Comparison of ENCODE assay signal across 23 cellular contexts in the genomic region with DNA sequence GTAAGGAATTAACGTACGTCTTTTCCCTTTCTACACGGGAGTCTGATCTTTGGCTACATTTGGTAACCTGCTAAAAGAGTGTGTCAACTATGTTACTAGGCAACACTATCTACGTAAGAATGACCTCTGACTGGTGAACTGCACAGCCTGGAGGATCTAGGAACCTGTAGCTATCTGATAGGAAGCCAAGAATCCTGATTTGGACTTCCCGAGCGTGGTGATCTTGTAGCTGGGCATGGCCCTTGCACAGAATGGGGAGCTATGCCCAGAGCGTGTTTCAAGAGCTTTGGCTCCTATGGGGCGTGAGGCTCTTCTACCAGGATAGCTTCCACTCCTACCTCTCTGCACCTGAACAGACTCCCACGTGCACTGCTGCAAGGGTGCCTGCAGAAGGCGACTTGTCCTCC.
DNase-seq lines count a peak whose midpoint lies in the region; ATAC-seq and TF ChIP-seq lines count a peak whose summit lies in the region.
"Had no signal": no experiment of that assay in that cellular context is flagged by ENCODE, and none has a peak within 500 bp of the region (broad histone marks: within the 10 kb centered on the region; RNA-seq: fewer than 3 reads in every experiment).

No MANE protein-coding gene starts in this region.

- peaks cover 32% of the 10 kb centered on the region for H3K4me1 Mint-ChIP-seq in WTC11
- peaks cover 71 to 87% of the 10 kb centered on the region in 2 donors for H3K4me1 Mint-ChIP-seq in immature natural killer cell
- H3K4me1 Mint-ChIP-seq in osteocyte (ENCODE audit: unreplicated experiment), result peaks cover 36% of the 10 kb centered on the region
- peaks cover 18% of the 10 kb centered on the region for H3K4me1 Mint-ChIP-seq in endothelial cell (ENCODE audit: unreplicated experiment)
- H3K4me1 Mint-ChIP-seq in endodermal cell, result peaks cover 11% of the 10 kb centered on the region
- H3K4me1 Mint-ChIP-seq: brain had no signal

- H3K27me3 ChIP-seq in endodermal cell (ENCODE audit: control insufficient read depth, insufficient read depth, low read length, poor library complexity, severe bottlenecking), result no peaks in the 10 kb centered on the region
- H3K27me3 ChIP-seq: transverse colon had no signal

- ATAC-seq in WTC11 (peak; percentile 70), GM19395 (IDR thresholded peaks at IDR 0.05; ENCODE audit: unreplicated experiment) (no peak)
- ATAC-seq: activated CD8-positive, alpha-beta memory T cell treated with anti-CD3 and anti-CD28 coated beads, Interleukin-2, amount 10 ng/mL, durations not matched to agents 7 days and 5 days; GM12878; naive thymus-derived CD8-positive, alpha-beta T cell; stimulated activated naive CD8-positive, alpha-beta T cell treated with anti-CD3 and anti-CD28 coated beads, Interleukin-15, Interleukin-2, amounts not matched to agents 100 U/mL and 50 U/mL, for 24 hours had no signal

- H3K4me3 Mint-ChIP-seq in WTC11 (peak overlapping the region; percentile 6; the same call in 1 of the 2 replicates), immature natural killer cell (no peak overlapping the region), osteocyte (ENCODE audit: unreplicated experiment) (no peak overlapping the region), endothelial cell (ENCODE audit: unreplicated experiment) (no peak overlapping the region), endodermal cell (no peak overlapping the region)
- H3K4me3 Mint-ChIP-seq: activated CD8-positive, alpha-beta memory T cell treated with anti-CD3 and anti-CD28 coated beads, Interleukin-2, amount 10 ng/mL, durations not matched to agents 7 days and 5 days; activated naive CD8-positive, alpha-beta T cell treated with anti-CD3 and anti-CD28 coated beads for 36 hours; brain; CD4-positive, CD25-positive, alpha-beta regulatory T cell; naive thymus-derived CD8-positive, alpha-beta T cell had no signal

- H3K27ac Mint-ChIP-seq in WTC11 (peak overlapping the region; percentile 95), immature natural killer cell (peak overlapping the region; percentile 4 to 68 (median 28)), osteocyte (ENCODE audit: unreplicated experiment) (peak overlapping the region; percentile 39), endothelial cell (ENCODE audit: unreplicated experiment) (no peak overlapping the region), endodermal cell (no peak overlapping the region)
- H3K27ac Mint-ChIP-seq: activated CD8-positive, alpha-beta memory T cell treated with anti-CD3 and anti-CD28 coated beads, Interleukin-2, amount 10 ng/mL, durations not matched to agents 7 days and 5 days; activated naive CD8-positive, alpha-beta T cell treated with anti-CD3 and anti-CD28 coated beads for 36 hours; brain; naive thymus-derived CD8-positive, alpha-beta T cell had no signal

- WGBS in endodermal cell (ENCODE audit: insufficient coverage in 1 of 2, insufficient read length in 1 of 2), 2 experiments, result 89 to 92% methylated on average over 9 to 10 of the region's 10 CpGs

- H3K27ac ChIP-seq in HEK293 (ENCODE audit: extremely low read depth, low read depth, low read length), result no peak overlapping the region
- H3K27ac ChIP-seq in endodermal cell (ENCODE audit: low read depth, low read length), result no peak overlapping the region
- H3K27ac ChIP-seq: coronary artery had no signal

- CTCF ChIA-PET in HEK293 (lab: Yijun Ruan, JAX), result interaction anchor here (0.6 kb wide), 1 partner anchor 85 kb away, joined by 3 read pairs; no protein-coding TSS in a partner anchor
- CTCF ChIA-PET in WTC11 (lab: Charles Lee), result interaction anchor here (1.1 to 1.9 kb wide), 4 partner anchors 55 to 701 kb away, joined by 3 to 8 read pairs (median 4); no protein-coding TSS in a partner anchor

- H3K4me3 ChIP-seq in HEK293 (ENCODE audit: low read depth, low read length) (no peak overlapping the region), endodermal cell (ENCODE audit: low read length) (no peak overlapping the region)
- H3K4me3 ChIP-seq: coronary artery, GM12878, transverse colon had no signal

- no peak for DNase-seq in WTC11 (ENCODE audit: low spot score)
- no peak for DNase-seq in immature natural killer cell
- no peak for DNase-seq in osteocyte (ENCODE audit: extremely low spot score, unreplicated experiment)
- DNase-seq in NAMALWA (ENCODE audit: low spot score), result no peak
- DNase-seq in endothelial cell (ENCODE audit: low spot score), result no peak
- no peak for DNase-seq in endodermal cell
- DNase-seq: activated CD8-positive, alpha-beta memory T cell treated with anti-CD3 and anti-CD28 coated beads, Interleukin-2, amount 10 ng/mL, durations not matched to agents 7 days and 5 days; activated naive CD8-positive, alpha-beta T cell treated with anti-CD3 and anti-CD28 coated beads for 36 hours; DMS79; H7; naive thymus-derived CD8-positive, alpha-beta T cell; NCI-H1417 treated with DMSO at 0.1 percent for 48 hours; NCI-H2171; NCI-H524 treated with DMSO at 0.1 percent for 48 hours; stimulated activated CD4-positive, alpha-beta T cell treated with anti-CD3 and anti-CD28 coated beads, Interleukin-2, amount 100 ng/mL, for 48 hours; stimulated activated naive CD8-positive, alpha-beta T cell treated with anti-CD3 and anti-CD28 coated beads, Interleukin-15, Interleukin-2, amounts not matched to agents 100 U/mL and 50 U/mL, for 24 hours; transverse colon had no signal

- no peak overlapping the region for H3K9ac ChIP-seq in endodermal cell (ENCODE audit: extremely low read depth, low read length, poor library complexity, severe bottlenecking)

- TF ChIP-seq CTCF in HEK293 (tag by site-specific recombination; IDR thresholded peaks at IDR 0.05) (no peak), WTC11 (IDR thresholded peaks at IDR 0.05) (no peak), osteocyte (IDR thresholded peaks at IDR 0.05) (no peak), endothelial cell (IDR thresholded peaks at IDR 0.05; ENCODE audit: unreplicated experiment) (no peak), endodermal cell (conservative IDR thresholded peaks at IDR 0.05) (no peak)

- POLR2A ChIA-PET in HEK293 (lab: Yijun Ruan, JAX), result no interaction called here
- POLR2A ChIA-PET in WTC11 (lab: Charles Lee), result no interaction called here

- H3K36me3 Mint-ChIP-seq in WTC11 (0 out of 2 replicates have a peak, but pooled peaks cover 3% of the 10 kb centered on the region), immature natural killer cell (peaks cover 0 to 20% (median 17%) of the 10 kb centered on the region in 3 donors), osteocyte (ENCODE audit: unreplicated experiment) (peaks cover 9% of the 10 kb centered on the region), endothelial cell (ENCODE audit: low read depth, unreplicated experiment) (no peaks in the 10 kb centered on the region), endodermal cell (ENCODE audit: low read depth) (peaks cover 11% of the 10 kb centered on the region)
- H3K36me3 Mint-ChIP-seq: activated CD8-positive, alpha-beta memory T cell treated with anti-CD3 and anti-CD28 coated beads, Interleukin-2, amount 10 ng/mL, durations not matched to agents 7 days and 5 days had no signal

- peaks cover 0 to 4% of the 10 kb centered on the region in 2 experiments; a peak in 1 of 3 replicates for H3K36me3 ChIP-seq in HEK293 (ENCODE audit: control insufficient read depth in 2 of 2, insufficient read depth in 1 of 2, low read length in 2 of 2)
- H3K36me3 ChIP-seq in endodermal cell (ENCODE audit: control insufficient read depth, insufficient read depth, low read length), result no peaks in the 10 kb centered on the region
- H3K36me3 ChIP-seq: transverse colon had no signal

- H3K27me3 Mint-ChIP-seq in WTC11 (ENCODE audit: low read depth), result no peaks in the 10 kb centered on the region
- H3K27me3 Mint-ChIP-seq in immature natural killer cell (ENCODE audit: low read depth in 3 of 3), result peaks cover 4 to 27% (median 6%) of the 10 kb centered on the region in 3 donors
- H3K27me3 Mint-ChIP-seq in osteocyte (ENCODE audit: unreplicated experiment), result no peaks in the 10 kb centered on the region
- H3K27me3 Mint-ChIP-seq in endothelial cell (ENCODE audit: unreplicated experiment), result no peaks in the 10 kb centered on the region
- H3K27me3 Mint-ChIP-seq in endodermal cell (ENCODE audit: insufficient read depth), result no peaks in the 10 kb centered on the region
- H3K27me3 Mint-ChIP-seq: activated naive CD8-positive, alpha-beta T cell treated with anti-CD3 and anti-CD28 coated beads for 36 hours; brain; CD4-positive, CD25-positive, alpha-beta regulatory T cell; naive thymus-derived CD8-positive, alpha-beta T cell had no signal

- H3K9me3 ChIP-seq in HEK293 (ENCODE audit: control insufficient read depth, insufficient read depth, low read depth, low read length), result no peaks in the 10 kb centered on the region
- H3K9me3 ChIP-seq in endodermal cell (ENCODE audit: control insufficient read depth, low read length), result no peaks in the 10 kb centered on the region
- H3K9me3 ChIP-seq: transverse colon had no signal

- H3K4me1 ChIP-seq in HEK293 (ENCODE audit: control insufficient read depth, insufficient read depth, low read length) (0 out of 2 replicates have a peak, but pooled peaks cover 4% of the 10 kb centered on the region), endodermal cell (ENCODE audit: control insufficient read depth, insufficient read depth, low read length) (peaks cover 3% of the 10 kb centered on the region)

- H3K9me3 Mint-ChIP-seq in WTC11 (no peaks in the 10 kb centered on the region), immature natural killer cell (no peaks in the 10 kb centered on the region), osteocyte (ENCODE audit: unreplicated experiment) (no peaks in the 10 kb centered on the region), endothelial cell (ENCODE audit: unreplicated experiment) (no peaks in the 10 kb centered on the region), endodermal cell (no peaks in the 10 kb centered on the region)
- H3K9me3 Mint-ChIP-seq: activated naive CD8-positive, alpha-beta T cell treated with anti-CD3 and anti-CD28 coated beads for 36 hours; brain; CD4-positive, CD25-positive, alpha-beta regulatory T cell; naive thymus-derived CD8-positive, alpha-beta T cell had no signal

TF ChIP-seq in HEK293, 187 proteins besides CTCF, POLR2A, EP300 and RAD21 (continues in another document):
- no peak for TF ChIP-seq ZNF132 (tag by site-specific recombination; IDR thresholded peaks at IDR 0.05; ENCODE audit: borderline replicate concordance)
- no peak for TF ChIP-seq ZNF548 (tag by site-specific recombination; IDR thresholded peaks at IDR 0.05)
- TF ChIP-seq ZXDB (tag by site-specific recombination; IDR thresholded peaks at IDR 0.05), result no peak

TF ChIP-seq in WTC11, 78 proteins besides CTCF, POLR2A, EP300 and RAD21 (continues in another document):
- no peak for TF ChIP-seq NR1H2 (CRISPR knock-in tag; IDR thresholded peaks at IDR 0.05)

Comparison
In these comparisons a context has a peak if more than half of its experiments do, and no peak if none do; other contexts are left out.
1. H3K27ac Mint-ChIP-seq: peak in WTC11 (single experiment), immature natural killer cell (6 of 6) and osteocyte (single experiment); none in endothelial cell (single experiment) and endodermal cell (single experiment).